15 cellular contexts compared by ENCODE assay signal in the genomic region with DNA sequence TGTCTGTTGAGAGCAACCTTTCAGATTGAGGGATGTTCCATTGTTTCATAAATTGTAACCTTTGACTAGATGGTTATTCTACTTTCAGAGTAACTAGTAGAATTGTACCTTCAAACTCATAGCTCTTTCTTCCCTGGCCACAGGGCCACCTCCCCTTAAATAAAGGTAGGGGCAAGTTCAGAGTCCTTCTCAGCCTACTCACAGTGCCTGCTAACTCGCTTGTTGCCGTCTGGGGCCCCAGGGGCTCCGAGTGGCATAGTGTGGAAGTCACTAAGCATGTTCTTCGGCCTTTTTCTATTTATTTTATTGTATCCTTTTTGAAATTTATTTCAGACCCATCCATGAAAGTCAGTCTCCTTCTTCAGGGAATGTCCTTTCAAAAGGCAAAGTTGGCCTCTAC.
DNase-seq lines count a peak whose midpoint lies in the region; FAIRE-seq and TF ChIP-seq lines count a peak whose summit lies in the region.
"Had no signal": no experiment of that assay in that cellular context is flagged by ENCODE, and none has a peak within 500 bp of the region (broad histone marks: within the 10 kb centered on the region; RNA-seq: fewer than 3 reads in every experiment).

No MANE protein-coding gene starts in this region.

- H3K9ac ChIP-seq in colonic mucosa (ENCODE audit: low read depth in 2 of 2, low read length in 2 of 2) = no peak overlapping the region

- H3K36me3 ChIP-seq in OCI-LY7 (ENCODE audit: insufficient read depth, low read length) (no peaks in the 10 kb centered on the region), colonic mucosa (no peaks in the 10 kb centered on the region), small intestine (ENCODE audit: control insufficient read depth in 2 of 2, insufficient read depth in 2 of 2, low read length in 2 of 2) (no peaks in the 10 kb centered on the region), testis (ENCODE audit: low read depth, missing control alignments) (no peaks in the 10 kb centered on the region)
- H3K36me3 ChIP-seq: HAP-1 had no signal

- TF ChIP-seq CTCF in OCI-LY7 (conservative IDR thresholded peaks at IDR 0.05; ENCODE audit: low read length) (no peak), colonic mucosa (IDR thresholded peaks at IDR 0.05) (no peak), testis (IDR thresholded peaks at IDR 0.05) (no peak)

- peak; percentile 23 for FAIRE-seq in GM12891 (lab: Jason Lieb, UNC)
- no peak for FAIRE-seq in small intestine (lab: Jason Lieb, UNC)
- FAIRE-seq: GM12892, H1 had no signal

- H3K79me2 ChIP-seq in OCI-LY7 (ENCODE audit: insufficient read depth, low read depth, low read length) = no peaks in the 10 kb centered on the region

- H3K4me1 ChIP-seq in OCI-LY7 (ENCODE audit: insufficient read depth, low read length, poor library complexity, severe bottlenecking) = peaks cover 8% of the 10 kb centered on the region
- H3K4me1 ChIP-seq in colonic mucosa = peaks cover 3% of the 10 kb centered on the region
- no peaks in the 10 kb centered on the region for H3K4me1 ChIP-seq in small intestine (ENCODE audit: control insufficient read depth in 2 of 2, insufficient read depth in 1 of 2, low read depth in 1 of 2, low read length in 1 of 2)
- H3K4me1 ChIP-seq in testis = no peaks in the 10 kb centered on the region
- H3K4me1 ChIP-seq: HAP-1 had no signal

- DNase-seq in GM12891 (ENCODE audit: insufficient read length, low spot score) (no peak), OCI-LY7 (ENCODE audit: low spot score) (no peak), colonic mucosa (no peak), small intestine (peak; percentile 51), testis (no peak), NCI-H128 (lab: John Stamatoyannopoulos, UW; ENCODE audit: unreplicated experiment) (no peak), NCI-H2107 treated with DMSO at 0.1 percent for 48 hours (lab: John Stamatoyannopoulos, UW; ENCODE audit: unreplicated experiment) (no peak)
- no peak for DNase-seq in stimulated activated naive CD4-positive, alpha-beta T cell (lab: John Stamatoyannopoulos, UW)
- DNase-seq: C1 segment of cervical spinal cord; Calu3; CD4-positive, alpha-beta T cell; DMS 273 treated with DMSO at 0.1 percent for 48 hours had no signal

- no peaks in the 10 kb centered on the region for H3K9me2 ChIP-seq in OCI-LY7 (ENCODE audit: insufficient read depth, low read length)

- H2AFZ ChIP-seq in OCI-LY7 (ENCODE audit: low read length) = peak overlapping the region; percentile 58; the same call in 1 of the 2 replicates

- H3K27ac ChIP-seq in OCI-LY7 (ENCODE audit: low read depth, low read length, poor library complexity, severe bottlenecking) (no peak overlapping the region), colonic mucosa (peak overlapping the region; percentile 32), small intestine (ENCODE audit: low read depth in 1 of 2, low read length in 1 of 2) (peak overlapping the region in 1 of 2 donors; percentile 55), testis (no peak overlapping the region)

- 18 to 65% (median 39%) methylated on average over 4 of the region's 4 CpGs for WGBS in small intestine, 3 donors
- 89 to 90% methylated on average over 4 of the region's 4 CpGs for WGBS in testis, 2 donors

- H3K4me3 ChIP-seq in OCI-LY7 (ENCODE audit: low read depth, low read length, poor library complexity, severe bottlenecking) (no peak overlapping the region), colonic mucosa (no peak overlapping the region), small intestine (ENCODE audit: low read depth in 1 of 2, low read length in 2 of 2) (no peak overlapping the region), testis (no peak overlapping the region)
- H3K4me3 ChIP-seq: HAP-1 had no signal

- no peak for TF ChIP-seq POLR2A in GM12891 (IDR thresholded peaks at IDR 0.05; ENCODE audit: low read depth, low read length)
- TF ChIP-seq POLR2A in testis (IDR thresholded peaks at IDR 0.05) = no peak

- POLR2A ChIA-PET in OCI-LY7 (lab: Charles Lee) = interaction anchor here (0.8 to 1.3 kb wide), 2 partner anchors 8 to 105 kb away, joined by 3 to 7 read pairs; no protein-coding TSS in a partner anchor

- H3K4me2 ChIP-seq in OCI-LY7 (ENCODE audit: low read length) = no peak overlapping the region

- intact Hi-C loops in OCI-LY7 (cut with micrococcal nuclease; ENCODE audit: unreplicated experiment) = no loop called here
- intact Hi-C loops in colonic mucosa (cut with DNase I) = no loop called here
- intact Hi-C loops in testis (cut with DNase I; ENCODE audit: low total_unique reads) = no loop called here

- H4K20me1 ChIP-seq in OCI-LY7 (ENCODE audit: insufficient read depth, low read length) = no peaks in the 10 kb centered on the region

- H3K9me3 ChIP-seq in OCI-LY7 (ENCODE audit: low read length) (no peaks in the 10 kb centered on the region), colonic mucosa (no peaks in the 10 kb centered on the region), small intestine (ENCODE audit: control insufficient read depth, low read depth) (no peaks in the 10 kb centered on the region), testis (no peaks in the 10 kb centered on the region)
- H3K9me3 ChIP-seq: HAP-1 had no signal

- CTCF ChIA-PET in OCI-LY7 (lab: Charles Lee; ENCODE audit: unreplicated experiment) = no interaction called here

- H3K27me3 ChIP-seq in colonic mucosa = no peaks in the 10 kb centered on the region
- no peaks in the 10 kb centered on the region for H3K27me3 ChIP-seq in small intestine (ENCODE audit: control insufficient read depth in 2 of 2, insufficient read depth in 2 of 2, low read length in 2 of 2)
- H3K27me3 ChIP-seq in testis = no peaks in the 10 kb centered on the region

- no TSS peak for BruUV-seq in OCI-LY7 (replicated peaks; lab: Mats Ljungman, UMichigan)

TF ChIP-seq in GM12891, 5 proteins besides CTCF, POLR2A, EP300 and RAD21:
- TF ChIP-seq POLR2AphosphoS5 (IDR thresholded peaks at IDR 0.05; ENCODE audit: low read depth, low read length) = no peak
- no peak for TF ChIP-seq PAX5 (IDR thresholded peaks at IDR 0.05; ENCODE audit: insufficient read depth, low read length, severe bottlenecking)
- TF ChIP-seq TAF1 (IDR thresholded peaks at IDR 0.05; ENCODE audit: low read depth, low read length) = no peak
TF ChIP-seq in GM12891: peak in this region for 0.
